In genomic region chrX:107025538-107025937, GRCh38 we compare ENCODE assay signal across 8 cellular contexts. TPM values are rescaled to one million over a fixed set of nuclear protein-coding genes. Genes with fewer than 3 reads are reported as not detected.
DNase-seq lines count a peak whose midpoint lies in the region; ATAC-seq and TF ChIP-seq lines count a peak whose summit lies in the region.

No MANE protein-coding gene starts in this region.

- no peaks in the 10 kb centered on the region for H3K9me3 Mint-ChIP-seq in activated naive CD4-positive, alpha-beta T cell treated with anti-CD3 and anti-CD28 coated beads, Interleukin-2, amount 10 ng/mL, durations not matched to agents 7 days and 5 days

- no peak overlapping the region for H3K27ac ChIP-seq in Panc1 (ENCODE audit: low read length)
- no peak overlapping the region for H3K27ac ChIP-seq in testis
- H3K27ac ChIP-seq in sigmoid colon = no peak overlapping the region

- TF ChIP-seq EP300 in sigmoid colon (IDR thresholded peaks at IDR 0.05) = no peak

- no peaks in the 10 kb centered on the region for H3K4me1 Mint-ChIP-seq in activated naive CD4-positive, alpha-beta T cell treated with anti-CD3 and anti-CD28 coated beads, Interleukin-2, amount 10 ng/mL, durations not matched to agents 7 days and 5 days

- CTCF ChIA-PET in HEK293T (lab: Yijun Ruan, JAX) = interaction anchor here (0.6 to 1.2 kb wide), 6 partner anchors 13 to 755 kb away, joined by 3 to 4 read pairs (median 3); no protein-coding TSS in a partner anchor
- CTCF ChIA-PET in Panc1 (lab: Charles Lee) = no interaction called here
- CTCF ChIA-PET in activated naive CD4-positive, alpha-beta T cell treated with anti-CD3 and anti-CD28 coated beads, Interleukin-2, amount 10 ng/mL, durations not matched to agents 7 days and 5 days (lab: Charles Lee) = interaction anchor here (1.0 to 1.1 kb wide), 3 partner anchors 131 to 404 kb away, joined by 3 read pairs; no protein-coding TSS in a partner anchor

- POLR2A ChIA-PET in HEK293T (lab: Yijun Ruan, JAX) (no interaction called here), Panc1 (lab: Charles Lee) (no interaction called here)

- no peak for TF ChIP-seq POLR2A in testis (IDR thresholded peaks at IDR 0.05)
- no peak for TF ChIP-seq POLR2A in sigmoid colon (IDR thresholded peaks at IDR 0.05)

- no TSS peak for BruUV-seq in Panc1 (replicated peaks; lab: Mats Ljungman, UMichigan)

- DNase-seq in COLO668 (lab: John Stamatoyannopoulos, UW; ENCODE audit: unreplicated experiment) (peak; percentile 0), HEK293T (ENCODE audit: extremely low spot score) (peak; percentile 50), Panc1 (ENCODE audit: low read depth, low spot score) (peak; percentile 28), fibroblast of the conjunctiva (ENCODE audit: low read depth) (peak; percentile 1), testis (peak; percentile 14), activated gamma-delta T cell (lab: John Stamatoyannopoulos, UW) (no peak), sigmoid colon (no peak)
- no peak for DNase-seq in activated naive CD4-positive, alpha-beta T cell treated with anti-CD3 and anti-CD28 coated beads, Interleukin-2, amount 10 ng/mL, durations not matched to agents 7 days and 5 days

- 33 to 55% methylated on average over 2 of the region's 2 CpGs for WGBS in testis, 2 donors
- WGBS in sigmoid colon, 2 donors = 22% methylated on average over 2 of the region's 2 CpGs

- H3K36me3 Mint-ChIP-seq in activated naive CD4-positive, alpha-beta T cell treated with anti-CD3 and anti-CD28 coated beads, Interleukin-2, amount 10 ng/mL, durations not matched to agents 7 days and 5 days = no peaks in the 10 kb centered on the region

- no peak overlapping the region for H3K4me3 Mint-ChIP-seq in activated naive CD4-positive, alpha-beta T cell treated with anti-CD3 and anti-CD28 coated beads, Interleukin-2, amount 10 ng/mL, durations not matched to agents 7 days and 5 days

- H3K4me3 ChIP-seq in Panc1 (ENCODE audit: low read depth in 2 of 2, low read length in 2 of 2) (no peak overlapping the region), testis (no peak overlapping the region), sigmoid colon (no peak overlapping the region)

- no peaks in the 10 kb centered on the region for H3K36me3 ChIP-seq in Panc1 (ENCODE audit: control insufficient read depth, insufficient read depth, low read length)
- no peaks in the 10 kb centered on the region for H3K36me3 ChIP-seq in testis (ENCODE audit: low read depth, missing control alignments)
- no peaks in the 10 kb centered on the region for H3K36me3 ChIP-seq in sigmoid colon

- H3K27me3 Mint-ChIP-seq in activated naive CD4-positive, alpha-beta T cell treated with anti-CD3 and anti-CD28 coated beads, Interleukin-2, amount 10 ng/mL, durations not matched to agents 7 days and 5 days = no peaks in the 10 kb centered on the region

- in situ Hi-C loops in Panc1 (cut with HindIII; ENCODE audit: low pct_unique_long_range_greater_than_20kb, low sequenced_read_pairs) = no loop called here

- TF ChIP-seq CTCF in Panc1 (IDR thresholded peaks at IDR 0.05) (peak; percentile 75), testis (IDR thresholded peaks at IDR 0.05) (peak; percentile 22 to 35 (median 28)), sigmoid colon (IDR thresholded peaks at IDR 0.05) (peak in 2 of 4 experiments; percentile 16 to 18)

- H3K4me1 ChIP-seq in Panc1 (ENCODE audit: control insufficient read depth, insufficient read depth, low read length) (no peaks in the 10 kb centered on the region), testis (no peaks in the 10 kb centered on the region), sigmoid colon (no peaks in the 10 kb centered on the region)

- intact Hi-C loops in Panc1 (cut with micrococcal nuclease; ENCODE audit: unreplicated experiment) (loop anchor here (10.0 kb wide), 2 partner anchors 409 to 599 kb away; partner anchors contain the start of gene PRPS1), testis (cut with DNase I; ENCODE audit: low total_unique reads) (no loop called here), sigmoid colon (cut with DNase I) (no loop called here)

- H3K27me3 ChIP-seq in Panc1 (ENCODE audit: control insufficient read depth, insufficient read depth, low read length) (no peaks in the 10 kb centered on the region), testis (no peaks in the 10 kb centered on the region), sigmoid colon (no peaks in the 10 kb centered on the region)

- ATAC-seq in Panc1 = peak; percentile 83

- H3K9me3 ChIP-seq in Panc1 (ENCODE audit: control insufficient read depth, insufficient read depth, low read depth, low read length) (no peaks in the 10 kb centered on the region), testis (no peaks in the 10 kb centered on the region), sigmoid colon (no peaks in the 10 kb centered on the region)

- no peak overlapping the region for H3K27ac Mint-ChIP-seq in activated naive CD4-positive, alpha-beta T cell treated with anti-CD3 and anti-CD28 coated beads, Interleukin-2, amount 10 ng/mL, durations not matched to agents 7 days and 5 days

TF ChIP-seq in HEK293T, 16 proteins besides CTCF, POLR2A, EP300 and RAD21:
- TF ChIP-seq ARNT (IDR thresholded peaks at IDR 0.05) (no peak), FOXA1 (IDR thresholded peaks at IDR 0.05) (no peak), ZNF384 (IDR thresholded peaks at IDR 0.05) (no peak), ELF4 (IDR thresholded peaks at IDR 0.05) (no peak), CTBP1 (IDR thresholded peaks at IDR 0.05; ENCODE audit: borderline replicate concordance) (no peak)

RNA-seq across cellular contexts. Expression of gene MORC4, which starts 25.5 kb away (rescaled TPM):
- total RNA-seq in Panc1 (2021; ENCODE audit: unreplicated experiment) (7.4 TPM), testis (10 to 100 TPM; 46.0 to 51.9 TPM), sigmoid colon (10 to 100 TPM in 3 of 4 donors, 1 to 10 TPM in 1; 9.3 to 13.0 (median 11.5) TPM)
- polyA plus RNA-seq in Panc1 (2012; ENCODE audit: insufficient read length) = 3.8 TPM
- polyA plus RNA-seq in testis (ENCODE audit: insufficient read depth, low read depth, low replicate concordance) (29.4 TPM), sigmoid colon (1 to 10 TPM; 5.8 to 7.2 (median 6.0) TPM)

Comparison
In these comparisons a context has a peak if more than half of its experiments do, and no peak if none do; other contexts are left out.
1. DNase-seq: peak in COLO668 (single experiment), HEK293T (single experiment), Panc1 (single experiment), fibroblast of the conjunctiva (single experiment) and testis (single experiment); none in activated naive CD4-positive, alpha-beta T cell treated with anti-CD3 and anti-CD28 coated beads, Interleukin-2, amount 10 ng/mL, durations not matched to agents 7 days and 5 days (single experiment), activated gamma-delta T cell (single experiment) and sigmoid colon (single experiment).